22 cellular contexts compared by ENCODE assay signal in the genomic region with DNA sequence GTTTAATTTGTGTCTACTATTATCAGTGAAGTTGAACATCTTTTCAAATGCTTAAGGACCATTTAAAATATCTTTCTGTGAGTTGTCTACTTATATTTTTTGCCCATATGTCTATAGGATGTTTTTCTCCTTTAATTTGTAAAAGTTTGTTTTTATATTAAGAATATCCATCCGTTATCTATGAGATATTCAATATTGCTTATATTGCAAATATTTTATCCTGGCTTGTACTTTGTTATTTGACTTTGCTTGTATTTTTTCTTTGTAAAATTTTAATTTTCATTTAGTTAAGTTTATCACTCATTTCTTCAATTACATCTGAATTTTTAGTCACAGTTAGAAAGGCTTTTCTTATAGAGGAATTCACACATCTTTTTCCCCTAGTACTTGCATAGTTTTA.
DNase-seq lines count a peak whose midpoint lies in the region; ATAC-seq, FAIRE-seq and TF ChIP-seq lines count a peak whose summit lies in the region.
"Had no signal": no experiment of that assay in that cellular context is flagged by ENCODE, and none has a peak within 500 bp of the region (broad histone marks: within the 10 kb centered on the region; RNA-seq: fewer than 3 reads in every experiment).

No MANE protein-coding gene starts in this region.

- no peaks in the 10 kb centered on the region for H3K79me2 ChIP-seq in K562 (ENCODE audit: control insufficient read depth, insufficient read depth, low read length)

- H3K27me3 ChIP-seq in K562 (ENCODE audit: control insufficient read depth in 2 of 2, insufficient read depth in 2 of 2, low read length in 2 of 2) (no peaks in the 10 kb centered on the region), uterus (no peaks in the 10 kb centered on the region), mesenchymal stem cell (ENCODE audit: control insufficient read depth in 1 of 2, insufficient read depth in 1 of 2, low read length in 2 of 2) (no peaks in the 10 kb centered on the region)
- H3K27me3 ChIP-seq: BE2C; BLaER1 treated with 17β-estradiol and CSF1 and Interleukin-3, amounts not matched to agents 10 nM and 100 nM had no signal

- no peak overlapping the region for H3K4ac ChIP-seq in mesenchymal stem cell (ENCODE audit: low read depth in 1 of 2, low read length in 2 of 2)

- H3K9me1 ChIP-seq in K562 (ENCODE audit: control insufficient read depth, insufficient read depth, low read length): no peaks in the 10 kb centered on the region

- H4K91ac ChIP-seq in mesenchymal stem cell (ENCODE audit: low read length): no peak overlapping the region

- intact Hi-C loops in K562 (cut with micrococcal nuclease) (no loop called here), uterus (cut with DNase I; ENCODE audit: low total_unique reads) (no loop called here)

- H3K4me3 ChIP-seq in A549 (no peak overlapping the region), K562 (no peak overlapping the region), uterus (no peak overlapping the region), mesenchymal stem cell (ENCODE audit: insufficient read depth in 1 of 2, low read depth in 1 of 2, low read length in 2 of 2) (no peak overlapping the region)
- H3K4me3 ChIP-seq: BLaER1 treated with 17β-estradiol and CSF1 and Interleukin-3, amounts not matched to agents 10 nM and 100 nM; GM12878; HAP-1 had no signal

- no peaks in the 10 kb centered on the region for H3K4me1 ChIP-seq in A549
- H3K4me1 ChIP-seq in K562 (replicated peaks in 1 of 2; ENCODE audit: control insufficient read depth in 2 of 2, insufficient read depth in 2 of 2, low read length in 2 of 2): no peaks in the 10 kb centered on the region
- no peaks in the 10 kb centered on the region for H3K4me1 ChIP-seq in uterus
- peaks cover under 1% of the 10 kb centered on the region for H3K4me1 ChIP-seq in mesenchymal stem cell (ENCODE audit: control insufficient read depth, insufficient read depth, low read depth, low read length)
- H3K4me1 ChIP-seq: BE2C; BLaER1 treated with 17β-estradiol and CSF1 and Interleukin-3, amounts not matched to agents 10 nM and 100 nM had no signal

- TF ChIP-seq POLR2A in A549 (IDR thresholded peaks at IDR 0.05; ENCODE audit: low read length) (no peak), K562 (conservative IDR thresholded peaks at IDR 0.05) (no peak), uterus (IDR thresholded peaks at IDR 0.05) (no peak)

- CTCF ChIA-PET in A549 (lab: Yijun Ruan, JAX): interaction anchor here (1.7 kb wide), 1 partner anchor 8 kb away, joined by 7 read pairs; no protein-coding TSS in a partner anchor
- CTCF ChIA-PET in K562 (lab: Yijun Ruan, JAX; ENCODE audit: low intra/inter-chr PET ratio): no interaction called here

- no peak overlapping the region for H3K14ac ChIP-seq in mesenchymal stem cell (ENCODE audit: low read length in 2 of 2)

- no peak overlapping the region for H3K27ac ChIP-seq in A549
- H3K27ac ChIP-seq in K562 (ENCODE audit: extremely low read depth, low read depth, low read length): no peak overlapping the region
- H3K27ac ChIP-seq in uterus: no peak overlapping the region
- no peak overlapping the region for H3K27ac ChIP-seq in mesenchymal stem cell (ENCODE audit: low read length, poor library complexity, severe bottlenecking)
- H3K27ac ChIP-seq: BLaER1 treated with 17β-estradiol and CSF1 and Interleukin-3, amounts not matched to agents 10 nM and 100 nM had no signal

- H3K9ac ChIP-seq in K562 (ENCODE audit: insufficient read depth in 1 of 2, low read depth in 2 of 2, low read length in 2 of 2) (no peak overlapping the region), mesenchymal stem cell (ENCODE audit: low read length) (no peak overlapping the region)
- H3K9ac ChIP-seq: BLaER1 treated with 17β-estradiol and CSF1 and Interleukin-3, amounts not matched to agents 10 nM and 100 nM had no signal

- no peak overlapping the region for H4K8ac ChIP-seq in mesenchymal stem cell (ENCODE audit: low read length)

- H3K79me1 ChIP-seq in mesenchymal stem cell (replicated peaks; ENCODE audit: low read length, poor library complexity, severe bottlenecking): no peaks in the 10 kb centered on the region

- H2AFZ ChIP-seq in K562 (ENCODE audit: low read depth, low read length) (no peak overlapping the region), mesenchymal stem cell (ENCODE audit: low read depth, low read length) (no peak overlapping the region)

- POLR2A ChIA-PET in A549 (lab: Yijun Ruan, JAX) (no interaction called here), K562 (lab: Yijun Ruan, JAX) (no interaction called here)

- H2AK5ac ChIP-seq in mesenchymal stem cell (ENCODE audit: low read length, severe bottlenecking): no peak overlapping the region

- TF ChIP-seq CTCF in A549 (IDR thresholded peaks at IDR 0.05): no peak
- TF ChIP-seq CTCF in K562 (IDR thresholded peaks at IDR 0.05 in 2 of 3, conservative IDR thresholded peaks at IDR 0.05 in 1 of 3; ENCODE audit: insufficient read depth in 2 of 3, low read depth in 1 of 3, low read length in 3 of 3): no peak
- no peak for TF ChIP-seq CTCF in uterus (IDR thresholded peaks at IDR 0.05)

- TF ChIP-seq EP300 in A549 (IDR thresholded peaks at IDR 0.05) (no peak), K562 (IDR thresholded peaks at IDR 0.05; ENCODE audit: low read length) (no peak)

- ATAC-seq in A549 (no peak), K562 (no peak), GM21825 (IDR thresholded peaks at IDR 0.05; ENCODE audit: unreplicated experiment) (no peak)
- ATAC-seq: GM12878 had no signal

- no peak overlapping the region for H2BK15ac ChIP-seq in mesenchymal stem cell (ENCODE audit: low read depth, poor library complexity, severe bottlenecking)

- H2BK12ac ChIP-seq in mesenchymal stem cell (ENCODE audit: low read length in 2 of 2): no peak overlapping the region

- FAIRE-seq in A549 (lab: Jason Lieb, UNC) (no peak), K562 (lab: Jason Lieb, UNC) (no peak), islet of Langerhans (lab: Jason Lieb, UNC) (peak; percentile 53)
- FAIRE-seq: D721Med, GM12878, GM19239 had no signal

- in situ Hi-C loops in K562 (cut with MboI): no loop called here

- H3K9me3 ChIP-seq in A549 (no peaks in the 10 kb centered on the region), K562 (replicated peaks; ENCODE audit: control insufficient read depth, insufficient read depth, low read depth, low read length) (no peaks in the 10 kb centered on the region), uterus (no peaks in the 10 kb centered on the region), mesenchymal stem cell (ENCODE audit: control insufficient read depth, low read length) (no peaks in the 10 kb centered on the region)
- H3K9me3 ChIP-seq: BE2C; BLaER1 treated with 17β-estradiol and CSF1 and Interleukin-3, amounts not matched to agents 10 nM and 100 nM; HAP-1 had no signal

- DNase-seq in A549 (ENCODE audit: low read depth in 1 of 2, low spot score in 1 of 2) (no peak), K562 (ENCODE audit: extremely low read depth in 1 of 4, low spot score in 3 of 4) (no peak), uterus (no peak), mesenchymal stem cell (no peak)
- DNase-seq: ACHN; AML-193; BE2C; CD4-positive, alpha-beta T cell; CD8-positive, alpha-beta memory T cell; DMS 273 treated with DMSO at 0.1 percent for 48 hours; DMS79; EL; GDM1; GOT3; HFFc6 had no signal

- WGBS in A549 (ENCODE audit: missing lambda C conversion rate): 56% methylated on average over 1 of the region's 1 CpG
- WGBS in K562 (ENCODE audit: insufficient coverage, low coverage, missing lambda C conversion rate): 0% methylated on average over 1 of the region's 1 CpG
- no CpG with 5 or more reads among the region's 1 CpG for WGBS in mesenchymal stem cell

- H3K23ac ChIP-seq in mesenchymal stem cell (ENCODE audit: low read length in 2 of 2): no peak overlapping the region

- no TSS peak for BruUV-seq in K562 (replicated peaks; lab: Mats Ljungman, UMichigan)

- H3K36me3 ChIP-seq in K562 (ENCODE audit: control insufficient read depth, insufficient read depth, low read length): no peaks in the 10 kb centered on the region
- no peaks in the 10 kb centered on the region for H3K36me3 ChIP-seq in uterus
- H3K36me3 ChIP-seq in mesenchymal stem cell (ENCODE audit: control insufficient read depth in 1 of 2, insufficient read depth in 2 of 2, low read depth in 1 of 2, low read length in 2 of 2): no peaks in the 10 kb centered on the region
- H3K36me3 ChIP-seq: BE2C; BLaER1 treated with 17β-estradiol and CSF1 and Interleukin-3, amounts not matched to agents 10 nM and 100 nM; HAP-1 had no signal

- no peak overlapping the region for H3K4me2 ChIP-seq in A549
- H3K4me2 ChIP-seq in K562 (ENCODE audit: insufficient read depth, low read length): no peak overlapping the region
- H3K4me2 ChIP-seq in mesenchymal stem cell (ENCODE audit: low read length, poor library complexity, severe bottlenecking): no peak overlapping the region
- H3K4me2 ChIP-seq: BLaER1 treated with 17β-estradiol and CSF1 and Interleukin-3, amounts not matched to agents 10 nM and 100 nM had no signal

- H4K20me1 ChIP-seq in K562 (replicated peaks; ENCODE audit: control insufficient read depth, insufficient read depth, low read length): no peaks in the 10 kb centered on the region
- H4K20me1 ChIP-seq: BLaER1 treated with 17β-estradiol and CSF1 and Interleukin-3, amounts not matched to agents 10 nM and 100 nM had no signal

- no peak overlapping the region for H3K18ac ChIP-seq in mesenchymal stem cell (ENCODE audit: low read depth in 1 of 2, low read length in 2 of 2)

- H2BK5ac ChIP-seq in mesenchymal stem cell (ENCODE audit: low read depth, low read length, poor library complexity, severe bottlenecking): no peak overlapping the region

- no peak overlapping the region for H2BK120ac ChIP-seq in mesenchymal stem cell (ENCODE audit: low read depth, low read length)

- TF ChIP-seq RAD21 in A549 (conservative IDR thresholded peaks at IDR 0.05 in 1 of 2, IDR thresholded peaks at IDR 0.05 in 1 of 2) (no peak), K562 (CRISPR knock-in tag; conservative IDR thresholded peaks at IDR 0.05 in 1 of 2, IDR thresholded peaks at IDR 0.05 in 1 of 2) (no peak)

TF ChIP-seq in A549, 52 proteins besides CTCF, POLR2A, EP300 and RAD21 (continues in another document):
- TF ChIP-seq, protein P1, sequence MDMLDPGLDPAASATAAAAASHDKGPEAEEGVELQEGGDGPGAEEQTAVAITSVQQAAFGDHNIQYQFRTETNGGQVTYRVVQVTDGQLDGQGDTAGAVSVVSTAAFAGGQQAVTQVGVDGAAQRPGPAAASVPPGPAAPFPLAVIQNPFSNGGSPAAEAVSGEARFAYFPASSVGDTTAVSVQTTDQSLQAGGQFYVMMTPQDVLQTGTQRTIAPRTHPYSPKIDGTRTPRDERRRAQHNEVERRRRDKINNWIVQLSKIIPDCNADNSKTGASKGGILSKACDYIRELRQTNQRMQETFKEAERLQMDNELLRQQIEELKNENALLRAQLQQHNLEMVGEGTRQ (IDR thresholded peaks at IDR 0.05): no peak
- no peak for TF ChIP-seq HOXA7 (CRISPR knock-in tag; IDR thresholded peaks at IDR 0.05)

TF ChIP-seq in K562, 482 proteins besides CTCF, POLR2A, EP300 and RAD21:
- TF ChIP-seq ZNF316 (IDR thresholded peaks at IDR 0.05) (peak; percentile 78), C11orf30 (IDR thresholded peaks at IDR 0.05; ENCODE audit: low read depth) (peak; percentile 46; the same call in 1 of the 2 replicates), MAFG (tag; conservative IDR thresholded peaks at IDR 0.05) (peak; percentile 36; the same call in 1 of the 2 replicates), KLF6 (CRISPR knock-in tag; IDR thresholded peaks at IDR 0.05; ENCODE audit: borderline replicate concordance) (no peak)
